ENCODE assay signal across 1 cellular context in genomic region chr19:43596842-43597461, GRCh38.
TF ChIP-seq lines count a peak whose summit lies in the region.

No MANE protein-coding gene starts in this region.

TF ChIP-seq in endothelial cell of umbilical vein, 7 proteins besides CTCF, POLR2A, EP300 and RAD21:
- TF ChIP-seq FOS (IDR thresholded peaks at IDR 0.05; ENCODE audit: borderline replicate concordance, insufficient read depth, low read length) (no peak), EZH2 (IDR thresholded peaks at IDR 0.05; ENCODE audit: borderline replicate concordance, low read depth, low read length, severe bottlenecking) (no peak), MYC (IDR thresholded peaks at IDR 0.05; ENCODE audit: low read depth, low read length) (no peak), GATA2 (IDR thresholded peaks at IDR 0.05; ENCODE audit: insufficient read depth, insufficient read length, low read depth, low read length) (no peak), JUN (IDR thresholded peaks at IDR 0.05; ENCODE audit: borderline replicate concordance, insufficient read depth, insufficient read length, low read depth) (no peak), POLR2AphosphoS5 (IDR thresholded peaks at IDR 0.05; ENCODE audit: insufficient read depth, low read depth, low read length) (no peak), MAX (IDR thresholded peaks at IDR 0.05; ENCODE audit: insufficient read depth, insufficient read length) (no peak)
